1 cellular context compared by ENCODE assay signal in genomic region chr10:120980316-120980975, GRCh38.
TF ChIP-seq lines count a peak whose summit lies in the region.

No MANE protein-coding gene starts in this region.

TF ChIP-seq in H1, 55 proteins besides CTCF, POLR2A, EP300 and RAD21:
- TF ChIP-seq CHD1 (IDR thresholded peaks at IDR 0.05; ENCODE audit: low read depth, low read length) = no peak
- TF ChIP-seq MAX (IDR thresholded peaks at IDR 0.05) = peak; percentile 42
